ENCODE assay signal across 1 cellular context in genomic region chr22:37639070-37639760, GRCh38.
TF ChIP-seq lines count a peak whose summit lies in the region.

A gene with protein sequence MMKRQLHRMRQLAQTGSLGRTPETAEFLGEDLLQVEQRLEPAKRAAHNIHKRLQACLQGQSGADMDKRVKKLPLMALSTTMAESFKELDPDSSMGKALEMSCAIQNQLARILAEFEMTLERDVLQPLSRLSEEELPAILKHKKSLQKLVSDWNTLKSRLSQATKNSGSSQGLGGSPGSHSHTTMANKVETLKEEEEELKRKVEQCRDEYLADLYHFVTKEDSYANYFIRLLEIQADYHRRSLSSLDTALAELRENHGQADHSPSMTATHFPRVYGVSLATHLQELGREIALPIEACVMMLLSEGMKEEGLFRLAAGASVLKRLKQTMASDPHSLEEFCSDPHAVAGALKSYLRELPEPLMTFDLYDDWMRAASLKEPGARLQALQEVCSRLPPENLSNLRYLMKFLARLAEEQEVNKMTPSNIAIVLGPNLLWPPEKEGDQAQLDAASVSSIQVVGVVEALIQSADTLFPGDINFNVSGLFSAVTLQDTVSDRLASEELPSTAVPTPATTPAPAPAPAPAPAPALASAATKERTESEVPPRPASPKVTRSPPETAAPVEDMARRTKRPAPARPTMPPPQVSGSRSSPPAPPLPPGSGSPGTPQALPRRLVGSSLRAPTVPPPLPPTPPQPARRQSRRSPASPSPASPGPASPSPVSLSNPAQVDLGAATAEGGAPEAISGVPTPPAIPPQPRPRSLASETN (plus strand): TSS chr22:37639669. CDS start chr22:37639788, 119 bp downstream.

TF ChIP-seq in HEK293, 187 proteins besides CTCF, POLR2A, EP300 and RAD21 (continued from another document and continues in another):
- TF ChIP-seq, protein P1, sequence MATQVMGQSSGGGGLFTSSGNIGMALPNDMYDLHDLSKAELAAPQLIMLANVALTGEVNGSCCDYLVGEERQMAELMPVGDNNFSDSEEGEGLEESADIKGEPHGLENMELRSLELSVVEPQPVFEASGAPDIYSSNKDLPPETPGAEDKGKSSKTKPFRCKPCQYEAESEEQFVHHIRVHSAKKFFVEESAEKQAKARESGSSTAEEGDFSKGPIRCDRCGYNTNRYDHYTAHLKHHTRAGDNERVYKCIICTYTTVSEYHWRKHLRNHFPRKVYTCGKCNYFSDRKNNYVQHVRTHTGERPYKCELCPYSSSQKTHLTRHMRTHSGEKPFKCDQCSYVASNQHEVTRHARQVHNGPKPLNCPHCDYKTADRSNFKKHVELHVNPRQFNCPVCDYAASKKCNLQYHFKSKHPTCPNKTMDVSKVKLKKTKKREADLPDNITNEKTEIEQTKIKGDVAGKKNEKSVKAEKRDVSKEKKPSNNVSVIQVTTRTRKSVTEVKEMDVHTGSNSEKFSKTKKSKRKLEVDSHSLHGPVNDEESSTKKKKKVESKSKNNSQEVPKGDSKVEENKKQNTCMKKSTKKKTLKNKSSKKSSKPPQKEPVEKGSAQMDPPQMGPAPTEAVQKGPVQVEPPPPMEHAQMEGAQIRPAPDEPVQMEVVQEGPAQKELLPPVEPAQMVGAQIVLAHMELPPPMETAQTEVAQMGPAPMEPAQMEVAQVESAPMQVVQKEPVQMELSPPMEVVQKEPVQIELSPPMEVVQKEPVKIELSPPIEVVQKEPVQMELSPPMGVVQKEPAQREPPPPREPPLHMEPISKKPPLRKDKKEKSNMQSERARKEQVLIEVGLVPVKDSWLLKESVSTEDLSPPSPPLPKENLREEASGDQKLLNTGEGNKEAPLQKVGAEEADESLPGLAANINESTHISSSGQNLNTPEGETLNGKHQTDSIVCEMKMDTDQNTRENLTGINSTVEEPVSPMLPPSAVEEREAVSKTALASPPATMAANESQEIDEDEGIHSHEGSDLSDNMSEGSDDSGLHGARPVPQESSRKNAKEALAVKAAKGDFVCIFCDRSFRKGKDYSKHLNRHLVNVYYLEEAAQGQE (tag by site-specific recombination; IDR thresholded peaks at IDR 0.05): no peak
- peak; percentile 39; the same call in 1 of the 2 replicates for TF ChIP-seq EGR2 (tag by site-specific recombination; IDR thresholded peaks at IDR 0.05; ENCODE audit: low read depth)
- no peak for TF ChIP-seq ZNF169 (tag by site-specific recombination; IDR thresholded peaks at IDR 0.05)
- TF ChIP-seq, protein P2, sequence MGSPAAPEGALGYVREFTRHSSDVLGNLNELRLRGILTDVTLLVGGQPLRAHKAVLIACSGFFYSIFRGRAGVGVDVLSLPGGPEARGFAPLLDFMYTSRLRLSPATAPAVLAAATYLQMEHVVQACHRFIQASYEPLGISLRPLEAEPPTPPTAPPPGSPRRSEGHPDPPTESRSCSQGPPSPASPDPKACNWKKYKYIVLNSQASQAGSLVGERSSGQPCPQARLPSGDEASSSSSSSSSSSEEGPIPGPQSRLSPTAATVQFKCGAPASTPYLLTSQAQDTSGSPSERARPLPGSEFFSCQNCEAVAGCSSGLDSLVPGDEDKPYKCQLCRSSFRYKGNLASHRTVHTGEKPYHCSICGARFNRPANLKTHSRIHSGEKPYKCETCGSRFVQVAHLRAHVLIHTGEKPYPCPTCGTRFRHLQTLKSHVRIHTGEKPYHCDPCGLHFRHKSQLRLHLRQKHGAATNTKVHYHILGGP (tag by site-specific recombination; IDR thresholded peaks at IDR 0.05): no peak
- no peak for TF ChIP-seq ZNF10 (tag by site-specific recombination; IDR thresholded peaks at IDR 0.05)
- TF ChIP-seq TCF7L2 (IDR thresholded peaks at IDR 0.05; ENCODE audit: borderline replicate concordance, low read depth, low read length): no peak
- TF ChIP-seq ZNF426 (tag by site-specific recombination; IDR thresholded peaks at IDR 0.05): no peak
- peak; percentile 45 for TF ChIP-seq SP3 (tag by site-specific recombination; IDR thresholded peaks at IDR 0.05)
- no peak for TF ChIP-seq ZNF600 (tag by site-specific recombination; IDR thresholded peaks at IDR 0.05)
- TF ChIP-seq OSR2 (tag by site-specific recombination; IDR thresholded peaks at IDR 0.05): no peak
- no peak for TF ChIP-seq PRDM1 (tag by site-specific recombination; IDR thresholded peaks at IDR 0.05)
- no peak for TF ChIP-seq ZNF274 (IDR thresholded peaks at IDR 0.05; ENCODE audit: low read length)
- no peak for TF ChIP-seq ZNF274 (tag by site-specific recombination; IDR thresholded peaks at IDR 0.05; ENCODE audit: borderline replicate concordance)
- TF ChIP-seq GLIS2 (tag by site-specific recombination; IDR thresholded peaks at IDR 0.05): peak; percentile 75
- no peak for TF ChIP-seq ZNF239 (tag by site-specific recombination; IDR thresholded peaks at IDR 0.05)
- TF ChIP-seq ZNF677 (tag by site-specific recombination; IDR thresholded peaks at IDR 0.05): no peak
- TF ChIP-seq ZNF48 (tag by site-specific recombination; IDR thresholded peaks at IDR 0.05): no peak
- peak; percentile 28; the same call in 1 of the 2 replicates for TF ChIP-seq ZXDB (tag by site-specific recombination; IDR thresholded peaks at IDR 0.05)
- no peak for TF ChIP-seq ZNF843 (tag by site-specific recombination; IDR thresholded peaks at IDR 0.05)
- TF ChIP-seq ZNF654 (tag by site-specific recombination; IDR thresholded peaks at IDR 0.05; ENCODE audit: low read depth): no peak
- TF ChIP-seq, protein P3, sequence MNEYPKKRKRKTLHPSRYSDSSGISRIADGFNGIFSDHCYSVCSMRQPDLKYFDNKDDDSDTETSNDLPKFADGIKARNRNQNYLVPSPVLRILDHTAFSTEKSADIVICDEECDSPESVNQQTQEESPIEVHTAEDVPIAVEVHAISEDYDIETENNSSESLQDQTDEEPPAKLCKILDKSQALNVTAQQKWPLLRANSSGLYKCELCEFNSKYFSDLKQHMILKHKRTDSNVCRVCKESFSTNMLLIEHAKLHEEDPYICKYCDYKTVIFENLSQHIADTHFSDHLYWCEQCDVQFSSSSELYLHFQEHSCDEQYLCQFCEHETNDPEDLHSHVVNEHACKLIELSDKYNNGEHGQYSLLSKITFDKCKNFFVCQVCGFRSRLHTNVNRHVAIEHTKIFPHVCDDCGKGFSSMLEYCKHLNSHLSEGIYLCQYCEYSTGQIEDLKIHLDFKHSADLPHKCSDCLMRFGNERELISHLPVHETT (tag by site-specific recombination; IDR thresholded peaks at IDR 0.05): no peak
- 0 out of 2 replicates have a peak, but pooled peaks have one; percentile 31 for TF ChIP-seq ZBTB8A (tag by site-specific recombination; IDR thresholded peaks at IDR 0.05)
- TF ChIP-seq ZNF140 (tag by site-specific recombination; IDR thresholded peaks at IDR 0.05): no peak
- TF ChIP-seq FEZF1 (tag by site-specific recombination; IDR thresholded peaks at IDR 0.05): no peak
- TF ChIP-seq ZNF610 (tag by site-specific recombination; IDR thresholded peaks at IDR 0.05; ENCODE audit: borderline replicate concordance): no peak
- no peak for TF ChIP-seq SP7 (tag by site-specific recombination; IDR thresholded peaks at IDR 0.05)
- no peak for TF ChIP-seq ZNF146 (tag by site-specific recombination; IDR thresholded peaks at IDR 0.05)
- TF ChIP-seq ZNF549 (tag by site-specific recombination; IDR thresholded peaks at IDR 0.05): no peak
- peak; percentile 77 for TF ChIP-seq GLIS1 (tag by site-specific recombination; IDR thresholded peaks at IDR 0.05)
- no peak for TF ChIP-seq ZNF16 (tag by site-specific recombination; IDR thresholded peaks at IDR 0.05; ENCODE audit: low read depth)
- peak; percentile 82 for TF ChIP-seq ZFHX2 (tag by site-specific recombination; conservative IDR thresholded peaks at IDR 0.05)
- TF ChIP-seq ZBTB20 (tag by site-specific recombination; IDR thresholded peaks at IDR 0.05): no peak
- no peak for TF ChIP-seq ZNF202 (tag by site-specific recombination; IDR thresholded peaks at IDR 0.05; ENCODE audit: borderline replicate concordance)
- TF ChIP-seq RBAK (tag by site-specific recombination; IDR thresholded peaks at IDR 0.05): no peak
- no peak for TF ChIP-seq ZNF658 (tag by site-specific recombination; IDR thresholded peaks at IDR 0.05)
- TF ChIP-seq ZNF596 (tag by site-specific recombination; IDR thresholded peaks at IDR 0.05): 0 out of 2 replicates have a peak, but pooled peaks have one; percentile 56
- no peak for TF ChIP-seq PRDM6 (tag by site-specific recombination; IDR thresholded peaks at IDR 0.05)
- peak; percentile 36; the same call in 1 of the 2 replicates for TF ChIP-seq KLF8 (tag by site-specific recombination; IDR thresholded peaks at IDR 0.05)
- TF ChIP-seq, protein P4, sequence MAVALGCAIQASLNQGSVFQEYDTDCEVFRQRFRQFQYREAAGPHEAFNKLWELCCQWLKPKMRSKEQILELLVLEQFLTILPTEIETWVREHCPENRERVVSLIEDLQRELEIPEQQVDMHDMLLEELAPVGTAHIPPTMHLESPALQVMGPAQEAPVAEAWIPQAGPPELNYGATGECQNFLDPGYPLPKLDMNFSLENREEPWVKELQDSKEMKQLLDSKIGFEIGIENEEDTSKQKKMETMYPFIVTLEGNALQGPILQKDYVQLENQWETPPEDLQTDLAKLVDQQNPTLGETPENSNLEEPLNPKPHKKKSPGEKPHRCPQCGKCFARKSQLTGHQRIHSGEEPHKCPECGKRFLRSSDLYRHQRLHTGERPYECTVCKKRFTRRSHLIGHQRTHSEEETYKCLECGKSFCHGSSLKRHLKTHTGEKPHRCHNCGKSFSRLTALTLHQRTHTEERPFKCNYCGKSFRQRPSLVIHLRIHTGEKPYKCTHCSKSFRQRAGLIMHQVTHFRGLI (tag by site-specific recombination; IDR thresholded peaks at IDR 0.05): no peak
- TF ChIP-seq KLF1 (tag by site-specific recombination; IDR thresholded peaks at IDR 0.05): peak; percentile 77
- no peak for TF ChIP-seq ZNF626 (tag by site-specific recombination; IDR thresholded peaks at IDR 0.05)
- no peak for TF ChIP-seq ZNF362 (tag by site-specific recombination; IDR thresholded peaks at IDR 0.05)
- no peak for TF ChIP-seq ZNF311 (tag by site-specific recombination; IDR thresholded peaks at IDR 0.05; ENCODE audit: borderline replicate concordance)
- no peak for TF ChIP-seq OVOL3 (tag by site-specific recombination; IDR thresholded peaks at IDR 0.05)
- no peak for TF ChIP-seq ZNF211 (tag by site-specific recombination; IDR thresholded peaks at IDR 0.05; ENCODE audit: low read depth)
- TF ChIP-seq, protein P5, sequence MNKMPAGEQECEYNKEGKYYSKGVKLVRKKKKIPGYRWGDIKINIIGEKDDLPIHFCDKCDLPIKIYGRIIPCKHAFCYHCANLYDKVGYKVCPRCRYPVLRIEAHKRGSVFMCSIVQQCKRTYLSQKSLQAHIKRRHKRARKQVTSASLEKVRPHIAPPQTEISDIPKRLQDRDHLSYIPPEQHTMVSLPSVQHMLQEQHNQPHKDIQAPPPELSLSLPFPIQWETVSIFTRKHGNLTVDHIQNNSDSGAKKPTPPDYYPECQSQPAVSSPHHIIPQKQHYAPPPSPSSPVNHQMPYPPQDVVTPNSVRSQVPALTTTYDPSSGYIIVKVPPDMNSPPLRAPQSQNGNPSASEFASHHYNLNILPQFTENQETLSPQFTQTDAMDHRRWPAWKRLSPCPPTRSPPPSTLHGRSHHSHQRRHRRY (tag by site-specific recombination; IDR thresholded peaks at IDR 0.05): no peak
- no peak for TF ChIP-seq ZNF433 (tag by site-specific recombination; IDR thresholded peaks at IDR 0.05; ENCODE audit: low read depth)
- TF ChIP-seq SCRT2 (tag by site-specific recombination; IDR thresholded peaks at IDR 0.05): peak; percentile 34; the same call in 1 of the 2 replicates
- no peak for TF ChIP-seq ZNF391 (tag by site-specific recombination; IDR thresholded peaks at IDR 0.05; ENCODE audit: borderline replicate concordance, low read depth)
- no peak for TF ChIP-seq ZNF335 (tag by site-specific recombination; conservative IDR thresholded peaks at IDR 0.05)
- TF ChIP-seq ZBTB26 (tag by site-specific recombination; optimal IDR thresholded peaks at IDR 0.05): peak; percentile 23
- no peak for TF ChIP-seq ZNF510 (tag by site-specific recombination; IDR thresholded peaks at IDR 0.05; ENCODE audit: insufficient replicate concordance)
- TF ChIP-seq ZNF121 (tag by site-specific recombination; IDR thresholded peaks at IDR 0.05): no peak
- peak; percentile 39; the same call in 1 of the 2 replicates for TF ChIP-seq ZNF341 (tag by site-specific recombination; IDR thresholded peaks at IDR 0.05; ENCODE audit: low read depth)
- TF ChIP-seq ZNF571 (tag by site-specific recombination; IDR thresholded peaks at IDR 0.05): no peak
- no peak for TF ChIP-seq ZBTB1 (tag by site-specific recombination; IDR thresholded peaks at IDR 0.05)
- TF ChIP-seq BCL11B (tag by site-specific recombination; IDR thresholded peaks at IDR 0.05; ENCODE audit: low read depth): no peak
- no peak for TF ChIP-seq ZNF501 (tag by site-specific recombination; IDR thresholded peaks at IDR 0.05)
- TF ChIP-seq KLF16 (tag by site-specific recombination; IDR thresholded peaks at IDR 0.05): no peak
